19 cellular contexts compared by ENCODE assay signal in genomic region chr20:12715371-12715770, GRCh38.
"Had no signal": no experiment of that assay in that cellular context is flagged by ENCODE, and none has a peak within 500 bp of the region (broad histone marks: within the 10 kb centered on the region; RNA-seq: fewer than 3 reads in every experiment).

No MANE protein-coding gene starts in this region.

- DNase-seq: IMR-90, Kasumi-1, KG1, MM.1S, NCI-H1092 treated with DMSO at 0.1 percent for 48 hours, NCI-H1436, NCI-H1694, NCI-H187 treated with DMSO at 0.1 percent for 48 hours, NCI-H2029 treated with DMSO at 0.1 percent for 48 hours, NCI-H2171 treated with DMSO at 0.1 percent for 48 hours, NCI-H524, NCI-H526 treated with DMSO at 0.1 percent for 48 hours, NCI-H774, Right ventricle myocardium superior, RPMI8226, SIG-M5 had no signal

- ATAC-seq: HepG2, SK-N-SH treated with all-trans-retinoic acid at 6 μM for 48 hours had no signal

- FAIRE-seq: HepG2, RCC 7860 had no signal
